Comparison of ENCODE assay signal across 17 cellular contexts in genomic region chr14:104570869-104571635, GRCh38. TPM values are rescaled to one million over a fixed set of nuclear protein-coding genes. Genes with fewer than 3 reads are reported as not detected.
A peak's percentile ranks its signal among the peaks of the same experiment; 100 is the strongest.
DNase-seq lines count a peak whose midpoint lies in the region; ATAC-seq, FAIRE-seq and TF ChIP-seq lines count a peak whose summit lies in the region.
"Had no signal": no experiment of that assay in that cellular context is flagged by ENCODE, and none has a peak within 500 bp of the region (broad histone marks: within the 10 kb centered on the region; RNA-seq: fewer than 3 reads in every experiment).

No MANE protein-coding gene starts in this region.

- H3K27me3 Mint-ChIP-seq in nephron progenitor cell (ENCODE audit: low read depth, poor library complexity): peaks cover 19% of the 10 kb centered on the region

- H3K4me3 Mint-ChIP-seq in nephron progenitor cell: no peak overlapping the region
- H3K4me3 Mint-ChIP-seq: CD14-positive monocyte; CD8-positive, alpha-beta memory T cell had no signal

- POLR2A ChIA-PET in IMR-90 (lab: Charles Lee; ENCODE audit: unreplicated experiment): no interaction called here
- POLR2A ChIA-PET in H1 (lab: Charles Lee; ENCODE audit: partially characterized antibody): no interaction called here

- no peak overlapping the region for H3K56ac ChIP-seq in IMR-90 (ENCODE audit: extremely low read depth, insufficient read depth, low read length)
- H3K56ac ChIP-seq in H1 (replicated peaks; ENCODE audit: insufficient read length, low read depth, low read length): no peak overlapping the region

- TF ChIP-seq RAD21 in IMR-90 (IDR thresholded peaks at IDR 0.05; ENCODE audit: low read length) (no peak), H1 (IDR thresholded peaks at IDR 0.05 in 1 of 2, conservative IDR thresholded peaks at IDR 0.05 in 1 of 2; ENCODE audit: low read depth in 2 of 2, low read length in 2 of 2) (no peak)

- H3K27ac Mint-ChIP-seq in nephron progenitor cell: peak overlapping the region; percentile 57
- H3K27ac Mint-ChIP-seq: CD14-positive monocyte; CD8-positive, alpha-beta memory T cell had no signal

- H3K27ac ChIP-seq in IMR-90 (ENCODE audit: insufficient read depth, low read length) (no peak overlapping the region), H1 (ENCODE audit: low read depth, low read length) (no peak overlapping the region)
- H3K27ac ChIP-seq: A549, GM23248, HL-60 had no signal

- H3K4me1 ChIP-seq in IMR-90 (ENCODE audit: control insufficient read depth, insufficient read depth, low read length) (no peaks in the 10 kb centered on the region), H1 (replicated peaks in 1 of 4; ENCODE audit: control insufficient read depth in 3 of 4, insufficient read depth in 4 of 4, low read length in 3 of 4) (no peaks in the 10 kb centered on the region; a peak in 1 of 7 replicates)
- H3K4me1 ChIP-seq: A549 had no signal

- H2BK15ac ChIP-seq in IMR-90 (ENCODE audit: low read depth, low read length) (no peak overlapping the region), H1 (ENCODE audit: low read length) (0 out of 2 replicates have a peak overlapping the region, but pooled peaks have one; percentile 72)

- H3K79me2 ChIP-seq in H1 (ENCODE audit: control insufficient read depth in 1 of 2, insufficient read depth in 2 of 2, low read length in 2 of 2): no peaks in the 10 kb centered on the region

- no peaks in the 10 kb centered on the region for H3K9me1 ChIP-seq in IMR-90 (ENCODE audit: insufficient read depth, low read length)

- H3K9ac ChIP-seq in IMR-90 (ENCODE audit: low read depth, low read length) (no peak overlapping the region), H1 (replicated peaks in 1 of 4; ENCODE audit: extremely low read depth in 1 of 4, low read depth in 3 of 4, low read length in 3 of 4) (no peak overlapping the region)
- H3K9ac ChIP-seq: GM23248 had no signal

- H3K23ac ChIP-seq in IMR-90 (ENCODE audit: low read depth, low read length) (no peak overlapping the region), H1 (ENCODE audit: insufficient read length) (no peak overlapping the region)

- H3K4ac ChIP-seq in IMR-90 (ENCODE audit: low read depth, low read length) (no peak overlapping the region), H1 (replicated peaks; ENCODE audit: insufficient read length, low read depth, low read length) (no peak overlapping the region)

- in situ Hi-C loops in IMR-90 (cut with MboI; ENCODE audit: low sequenced_read_pairs): loop anchor here (25.0 kb wide), 1 partner anchor 484 kb away; the partner anchor contains the start of gene ASPG

- BruUV-seq in IMR-90 (replicated peaks; lab: Mats Ljungman, UMichigan): no TSS peak

- no peak overlapping the region for H2BK5ac ChIP-seq in IMR-90 (ENCODE audit: low read depth, low read length, poor library complexity, severe bottlenecking)
- no peak overlapping the region for H2BK5ac ChIP-seq in H1 (ENCODE audit: low read depth, low read length)

- no peak overlapping the region for H2BK12ac ChIP-seq in H1 (ENCODE audit: low read depth, low read length)

- H3K79me1 ChIP-seq in IMR-90 (ENCODE audit: low read depth in 1 of 2, low read length in 2 of 2) (no peaks in the 10 kb centered on the region), H1 (ENCODE audit: low read depth, low read length) (no peaks in the 10 kb centered on the region)

- H3K23me2 ChIP-seq in H1 (ENCODE audit: low read depth, low read length): no peaks in the 10 kb centered on the region

- H3K4me3 ChIP-seq in IMR-90 (ENCODE audit: insufficient read depth, low read depth, low read length) (no peak overlapping the region), H1 (ENCODE audit: extremely low read depth in 1 of 4, insufficient read depth in 2 of 4, low read depth in 3 of 4, low read length in 4 of 4) (no peak overlapping the region)
- H3K4me3 ChIP-seq: A549, GM23248 had no signal

- H4K8ac ChIP-seq in IMR-90 (ENCODE audit: low read depth in 2 of 2, low read length in 2 of 2): no peak overlapping the region
- no peak overlapping the region for H4K8ac ChIP-seq in H1 (ENCODE audit: extremely low read depth, insufficient read depth, low read length)

- no peak for TF ChIP-seq CTCF in IMR-90 (conservative IDR thresholded peaks at IDR 0.05; ENCODE audit: low read depth, low read length)
- no peak for TF ChIP-seq CTCF in H1 (IDR thresholded peaks at IDR 0.05; ENCODE audit: control extremely low read depth in 1 of 3, insufficient read depth in 1 of 3, low read depth in 1 of 3, low read length in 3 of 3)
- TF ChIP-seq CTCF in nephron progenitor cell (IDR thresholded peaks at IDR 0.05): no peak

- H2AFZ ChIP-seq in IMR-90 (replicated peaks; ENCODE audit: low read length, poor library complexity): no peak overlapping the region
- H2AFZ ChIP-seq in H1 (ENCODE audit: low read length): no peak overlapping the region
- H2AFZ ChIP-seq: GM23248 had no signal

- FAIRE-seq in H1 (lab: Jason Lieb, UNC): no peak
- FAIRE-seq: A549 had no signal

- H2AK9ac ChIP-seq in IMR-90 (replicated peaks; ENCODE audit: low read depth, low read length, poor library complexity): peak overlapping the region; percentile 37

- H3K9me3 ChIP-seq in IMR-90 (ENCODE audit: control insufficient read depth, insufficient read depth, low read length) (no peaks in the 10 kb centered on the region), H1 (ENCODE audit: insufficient read depth in 2 of 2, low read depth in 1 of 2, low read length in 1 of 2) (no peaks in the 10 kb centered on the region)
- H3K9me3 ChIP-seq: A549 had no signal

- no peak overlapping the region for H3K4me2 ChIP-seq in IMR-90 (ENCODE audit: low read depth, low read length)
- no peak overlapping the region for H3K4me2 ChIP-seq in H1 (ENCODE audit: insufficient read depth in 1 of 2, low read depth in 2 of 2, low read length in 2 of 2)
- H3K4me2 ChIP-seq: A549 had no signal

- no peak for DNase-seq in IMR-90
- peak; percentile 13 for DNase-seq in NCI-H2227 treated with DMSO at 0.1 percent for 48 hours (lab: John Stamatoyannopoulos, UW)
- DNase-seq in H1 (ENCODE audit: low read depth in 1 of 2, low spot score in 2 of 2): no peak
- peak; percentile 57 for DNase-seq in nephron progenitor cell
- no peak for DNase-seq in NCI-H1694 treated with DMSO at 0.1 percent for 48 hours (lab: John Stamatoyannopoulos, UW)
- DNase-seq in NCI-H446 treated with DMSO at 0.1 percent for 48 hours (lab: John Stamatoyannopoulos, UW): no peak
- DNase-seq in mesenteric fat pad (ENCODE audit: low spot score): no peak
- no peak for DNase-seq in NCI-H69 (lab: John Stamatoyannopoulos, UW)
- DNase-seq: CD8-positive, alpha-beta memory T cell; DMS53; GM23248; H7 had no signal

- ATAC-seq in IMR-90 (ENCODE audit: low read depth): no peak
- ATAC-seq: A549 had no signal

- H3K9me3 Mint-ChIP-seq in nephron progenitor cell: no peaks in the 10 kb centered on the region
- H3K9me3 Mint-ChIP-seq: CD8-positive, alpha-beta memory T cell had no signal

- TF ChIP-seq POLR2A in IMR-90 (IDR thresholded peaks at IDR 0.05; ENCODE audit: low read depth, low read length): no peak
- no peak for TF ChIP-seq POLR2A in H1 (IDR thresholded peaks at IDR 0.05; ENCODE audit: control extremely low read depth in 1 of 2, low read depth in 2 of 2, low read length in 2 of 2)

- dilution Hi-C loops in IMR-90 (cut with HindIII; ENCODE audit: low sequenced_read_pairs, unreplicated experiment): no loop called here

- H4K91ac ChIP-seq in IMR-90 (ENCODE audit: insufficient read depth, low read depth, low read length): no peak overlapping the region
- no peak overlapping the region for H4K91ac ChIP-seq in H1 (replicated peaks; ENCODE audit: insufficient read length, low read length)

- peaks cover 73% of the 10 kb centered on the region for H3K4me1 Mint-ChIP-seq in nephron progenitor cell
- H3K4me1 Mint-ChIP-seq: CD14-positive monocyte; CD8-positive, alpha-beta memory T cell had no signal

- H4K20me1 ChIP-seq in IMR-90 (ENCODE audit: insufficient read depth, low read length) (no peaks in the 10 kb centered on the region), H1 (replicated peaks in 1 of 2; ENCODE audit: control insufficient read depth in 1 of 2, insufficient read depth in 2 of 2, low read length in 2 of 2) (no peaks in the 10 kb centered on the region)

- H3K27me3 ChIP-seq in IMR-90 (ENCODE audit: control insufficient read depth, insufficient read depth, low read length) (peaks cover 7% of the 10 kb centered on the region; the same call in 1 of the 2 replicates), H1 (replicated peaks in 1 of 4; ENCODE audit: control insufficient read depth in 3 of 4, extremely low read depth in 1 of 4, insufficient read depth in 3 of 4, low read length in 3 of 4) (no peaks in the 10 kb centered on the region)

- H3K14ac ChIP-seq in IMR-90 (replicated peaks; ENCODE audit: low read depth, low read length) (no peak overlapping the region), H1 (ENCODE audit: insufficient read length) (no peak overlapping the region)

- no peaks in the 10 kb centered on the region for H3K36me3 Mint-ChIP-seq in nephron progenitor cell (ENCODE audit: low read depth)
- H3K36me3 Mint-ChIP-seq: CD14-positive monocyte; CD8-positive, alpha-beta memory T cell had no signal

- H4K5ac ChIP-seq in IMR-90 (ENCODE audit: low read depth, low read length) (no peak overlapping the region), H1 (ENCODE audit: insufficient read length, low read depth, low read length) (no peak overlapping the region)

- H3K18ac ChIP-seq in IMR-90 (ENCODE audit: low read depth, low read length): no peak overlapping the region
- no peak overlapping the region for H3K18ac ChIP-seq in H1 (ENCODE audit: extremely low read depth, low read length)

- intact Hi-C loops in IMR-90 (cut with micrococcal nuclease): no loop called here

- CTCF ChIA-PET in IMR-90 (lab: Yijun Ruan, JAX): no interaction called here
- CTCF ChIA-PET in H1 (lab: Charles Lee; ENCODE audit: partially characterized antibody): interaction anchor here (0.6 to 1.7 kb wide), 3 partner anchors 12 to 138 kb away, joined by 3 to 5 read pairs (median 3); no protein-coding TSS in a partner anchor

- H2BK20ac ChIP-seq in IMR-90 (ENCODE audit: low read depth, low read length) (no peak overlapping the region), H1 (ENCODE audit: low read length) (no peak overlapping the region)

- H2BK120ac ChIP-seq in IMR-90 (ENCODE audit: low read depth, low read length): no peak overlapping the region
- no peak overlapping the region for H2BK120ac ChIP-seq in H1 (replicated peaks; ENCODE audit: low read depth, low read length)

- no peak for TF ChIP-seq EP300 in H1 (IDR thresholded peaks at IDR 0.05; ENCODE audit: borderline replicate concordance in 1 of 2, low read depth in 2 of 2, low read length in 2 of 2)

- 40% methylated on average over 18 of the region's 31 CpGs; no CpG with 5 or more reads in 1 of the 2 experiments for WGBS in IMR-90 (ENCODE audit: extremely low coverage in 2 of 2, insufficient read length in 1 of 2), 2 experiments
- 87% methylated on average over 30 of the region's 31 CpGs; no CpG with 5 or more reads in 1 of the 2 experiments for WGBS in H1 (ENCODE audit: extremely low coverage in 1 of 2, insufficient coverage in 1 of 2, insufficient read length in 1 of 2, insufficient replicate concordance in 2 of 2, low coverage in 1 of 2, low lambda C conversion rate in 2 of 2, missing lambda C conversion rate in 1 of 2), 2 experiments

- H2AK5ac ChIP-seq in IMR-90 (ENCODE audit: low read depth, low read length): no peak overlapping the region
- H2AK5ac ChIP-seq in H1 (ENCODE audit: low read depth, low read length): no peak overlapping the region

- no peaks in the 10 kb centered on the region for H3K36me3 ChIP-seq in IMR-90 (ENCODE audit: control insufficient read depth, insufficient read depth, low read length)
- no peaks in the 10 kb centered on the region for H3K36me3 ChIP-seq in H1 (ENCODE audit: control insufficient read depth in 2 of 4, insufficient read depth in 4 of 4, low read length in 3 of 4)

RNA-seq across cellular contexts. Expression of gene C14orf180, which starts 8.5 kb away (rescaled TPM):
- total RNA-seq in IMR-90 (2012; rRNA removed): not detected in 2 replicates
- not detected in 2 replicates for polyA plus RNA-seq in IMR-90 (2012; rRNA removed)
- polyA plus RNA-seq in IMR-90 (2012; cell fraction: cytosol; rRNA removed): not detected in 2 replicates
- polyA plus RNA-seq in IMR-90 (2012; cell fraction: nucleus; rRNA removed; ENCODE audit: low replicate concordance): 0.07 TPM in 1 of 2 replicates, not detected in the other
- not detected in 2 replicates for total RNA-seq in H1 (2021; fragmentation: NEBNext Ultra II Directional; extraction: Animal tissue kit (Norgen Biotek cat#: 25700))
- not detected in 2 replicates for polyA plus RNA-seq in H1 (2011; rRNA removed)
- not detected for polyA plus RNA-seq in H1 (2011; cell fraction: cytosol; rRNA removed)
- polyA plus RNA-seq in H1 (2011; cell fraction: nucleus; rRNA removed): not detected
- not detected in 4 replicates for polyA plus RNA-seq in H1 (2012, experiment 1 of 2)
- not detected for polyA plus RNA-seq in H1 (2012, experiment 2 of 2)
- polyA plus RNA-seq in H1 (2013, experiment 1 of 2): not detected
- polyA plus RNA-seq in H1 (2013, experiment 2 of 2): not detected
- polyA minus RNA-seq in H1 (2011; rRNA and poly(A)+ RNA removed): not detected in 2 replicates
- not detected for polyA minus RNA-seq in H1 (2011; cell fraction: cytosol; rRNA and poly(A)+ RNA removed)
- not detected for polyA minus RNA-seq in H1 (2011; cell fraction: nucleus; rRNA and poly(A)+ RNA removed)
- total RNA-seq in mesenteric fat pad: 25.5 TPM
- total RNA-seq: CD8-positive, alpha-beta memory T cell; GM23248; H7 had no signal
- polyA plus RNA-seq: A549; AG04450; BJ; CD14-positive monocyte; CD8-positive, alpha-beta memory T cell; GM23248 had no signal

RNA-seq across cellular contexts. Expression of gene TMEM179, which starts 33.5 kb away (rescaled TPM):
- total RNA-seq in IMR-90 (2012; rRNA removed) (not detected in 2 replicates), mesenteric fat pad (not detected)
- polyA plus RNA-seq in IMR-90 (2012; rRNA removed) (not detected in 2 replicates), H1 (2011; rRNA removed) (4.0 and 4.6 TPM in 2 replicates)
- 0.12 TPM in 1 of 2 replicates, not detected in the other for polyA plus RNA-seq in IMR-90 (2012; cell fraction: cytosol; rRNA removed)
- polyA plus RNA-seq in IMR-90 (2012; cell fraction: nucleus; rRNA removed; ENCODE audit: low replicate concordance): 0.04 and 0.05 TPM in 2 replicates
- total RNA-seq in H1 (2021; fragmentation: NEBNext Ultra II Directional; extraction: Animal tissue kit (Norgen Biotek cat#: 25700)): 2.9 TPM in 2 replicates
- 3.7 TPM for polyA plus RNA-seq in H1 (2011; cell fraction: cytosol; rRNA removed)
- 4.6 TPM for polyA plus RNA-seq in H1 (2011; cell fraction: nucleus; rRNA removed)
- polyA plus RNA-seq in H1 (2012, experiment 1 of 2): 1.7 to 6.0 TPM (median 4.1 TPM) in 4 replicates
- polyA plus RNA-seq in H1 (2012, experiment 2 of 2): 1.8 TPM
- polyA plus RNA-seq in H1 (2013, experiment 1 of 2): 1.8 TPM
- polyA plus RNA-seq in H1 (2013, experiment 2 of 2): 1.9 TPM
- 1.1 and 3.6 TPM in 2 replicates for polyA minus RNA-seq in H1 (2011; rRNA and poly(A)+ RNA removed)
- 2.4 TPM for polyA minus RNA-seq in H1 (2011; cell fraction: cytosol; rRNA and poly(A)+ RNA removed)
- 3.4 TPM for polyA minus RNA-seq in H1 (2011; cell fraction: nucleus; rRNA and poly(A)+ RNA removed)
- total RNA-seq: GM23248 had no signal
- polyA plus RNA-seq: CD14-positive monocyte; CD8-positive, alpha-beta memory T cell; GM23248 had no signal

Comparison
In these comparisons a context has a peak if more than half of its experiments do, and no peak if none do; other contexts are left out.
1. DNase-seq: peak in NCI-H2227 treated with DMSO at 0.1 percent for 48 hours (single experiment) and nephron progenitor cell (single experiment); none in IMR-90 (single experiment), H1 (0 of 2), NCI-H1694 treated with DMSO at 0.1 percent for 48 hours (single experiment), NCI-H446 treated with DMSO at 0.1 percent for 48 hours (single experiment), mesenteric fat pad (single experiment) and NCI-H69 (single experiment).
2. RNA of gene C14orf180, which starts 8.5 kb away (total RNA-seq): 25.5 TPM in mesenteric fat pad (single experiment); not detected in IMR-90 and not detected in H1; every median in the first group is over 10 times any median in the second.